1 cellular context compared by ENCODE assay signal in genomic region chr19:39109641-39110040, GRCh38.
TF ChIP-seq lines count a peak whose summit lies in the region.

No MANE protein-coding gene starts in this region.

TF ChIP-seq in A549, 52 proteins besides CTCF, POLR2A, EP300 and RAD21:
- TF ChIP-seq RCOR1 (IDR thresholded peaks at IDR 0.05; ENCODE audit: low read depth, low read length): no peak
- peak; percentile 0 for TF ChIP-seq ZFP36 (IDR thresholded peaks at IDR 0.05; ENCODE audit: borderline replicate concordance, partially characterized antibody)
- TF ChIP-seq MAX (IDR thresholded peaks at IDR 0.05): 0 out of 2 replicates have a peak, but pooled peaks have one; percentile 13
